In the genomic region with DNA sequence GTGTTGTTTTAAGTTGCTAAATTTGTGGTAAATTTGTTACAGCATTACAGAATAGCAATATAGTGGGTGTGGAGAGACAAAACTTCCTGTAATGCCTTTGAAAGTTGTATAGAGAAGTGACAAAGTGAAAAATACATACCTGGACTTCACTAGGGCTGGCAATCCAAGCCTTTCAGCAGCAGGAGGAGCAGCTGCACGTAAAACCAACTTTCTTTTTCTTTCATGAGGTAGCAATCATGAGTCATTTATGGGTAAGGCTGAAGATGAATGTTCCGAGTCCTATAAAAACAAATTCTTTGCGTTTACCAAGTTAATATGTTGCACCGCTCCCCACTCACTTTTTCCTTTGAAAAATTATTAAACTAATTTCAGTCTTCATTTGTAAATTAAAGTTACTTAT, we compare ENCODE assay signal across 8 cellular contexts.
DNase-seq lines count a peak whose midpoint lies in the region; ATAC-seq and TF ChIP-seq lines count a peak whose summit lies in the region.

No MANE protein-coding gene starts in this region.

- no peaks in the 10 kb centered on the region for H3K36me3 Mint-ChIP-seq in glutamatergic neuron (ENCODE audit: unreplicated experiment)

- no peaks in the 10 kb centered on the region for H3K4me1 ChIP-seq in osteoblast (ENCODE audit: insufficient read depth, low read length)

- TF ChIP-seq CTCF in GM12872 (IDR thresholded peaks at IDR 0.05; ENCODE audit: insufficient read depth, low read depth, low read length), result 0 out of 3 replicates have a peak, but pooled peaks have one; percentile 27
- no peak for TF ChIP-seq CTCF in SU-DHL-6 (IDR thresholded peaks at IDR 0.05; ENCODE audit: insufficient read depth, low read length, poor library complexity, severe bottlenecking)
- TF ChIP-seq CTCF in glutamatergic neuron (IDR thresholded peaks at IDR 0.05; ENCODE audit: partially characterized antibody, unreplicated experiment), result no peak
- no peak for TF ChIP-seq CTCF in osteoblast (IDR thresholded peaks at IDR 0.05; ENCODE audit: extremely low read depth, low read depth, low read length)

- H3K79me2 ChIP-seq in SU-DHL-6 (ENCODE audit: insufficient read depth, low read length) (no peaks in the 10 kb centered on the region), osteoblast (ENCODE audit: insufficient read depth, low read length) (no peaks in the 10 kb centered on the region)

- intact Hi-C loops in left cardiac atrium (cut with DNase I), result loop anchor here in 1 of 2 donors (10.0 kb wide), 1 partner anchor 832 kb away; no protein-coding TSS in a partner anchor

- H3K9me3 ChIP-seq in SU-DHL-6 (ENCODE audit: insufficient read depth, low read length), result no peaks in the 10 kb centered on the region
- no peaks in the 10 kb centered on the region for H3K9me3 ChIP-seq in osteoblast (ENCODE audit: low read depth, low read length)

- no peak overlapping the region for H3K27ac Mint-ChIP-seq in glutamatergic neuron (ENCODE audit: unreplicated experiment)

- H3K27me3 Mint-ChIP-seq in glutamatergic neuron (ENCODE audit: unreplicated experiment), result no peaks in the 10 kb centered on the region

- no peak overlapping the region for H3K4me3 Mint-ChIP-seq in glutamatergic neuron (ENCODE audit: unreplicated experiment)

- no peak overlapping the region for H3K27ac ChIP-seq in SU-DHL-6 (ENCODE audit: low read depth, low read length)
- no peak overlapping the region for H3K27ac ChIP-seq in osteoblast (ENCODE audit: low read depth, low read length)

- DNase-seq in left kidney (ENCODE audit: low read depth, low spot score) (peak; percentile 55), glutamatergic neuron (no peak), left cardiac atrium (no peak), osteoblast (ENCODE audit: insufficient read length, low spot score, missing footprints) (no peak), DMS79 (lab: John Stamatoyannopoulos, UW) (no peak)

- H2AFZ ChIP-seq in SU-DHL-6 (ENCODE audit: low read depth, low read length, severe bottlenecking), result peak overlapping the region; percentile 73
- H2AFZ ChIP-seq in osteoblast (ENCODE audit: low read length), result no peak overlapping the region

- ATAC-seq in HG03378 (IDR thresholded peaks at IDR 0.05; ENCODE audit: unreplicated experiment) (peak; percentile 88), left cardiac atrium (no peak)

- H4K20me1 ChIP-seq in SU-DHL-6 (ENCODE audit: low read depth, low read length) (no peaks in the 10 kb centered on the region), osteoblast (ENCODE audit: insufficient read depth, low read length) (no peaks in the 10 kb centered on the region)

- H3K36me3 ChIP-seq in SU-DHL-6 (ENCODE audit: low read length), result no peaks in the 10 kb centered on the region
- H3K36me3 ChIP-seq in osteoblast (ENCODE audit: insufficient read depth, low read length), result no peaks in the 10 kb centered on the region

- H3K9me3 Mint-ChIP-seq in glutamatergic neuron (ENCODE audit: unreplicated experiment), result no peaks in the 10 kb centered on the region

- H3K4me2 ChIP-seq in SU-DHL-6 (ENCODE audit: low read depth, low read length, poor library complexity, severe bottlenecking) (peak overlapping the region; percentile 26), osteoblast (ENCODE audit: insufficient read depth, low read length) (no peak overlapping the region)

- no peaks in the 10 kb centered on the region for H3K27me3 ChIP-seq in SU-DHL-6 (ENCODE audit: low read length)
- H3K27me3 ChIP-seq in osteoblast (ENCODE audit: insufficient read depth, low read length), result no peaks in the 10 kb centered on the region

- no peaks in the 10 kb centered on the region for H3K9me2 ChIP-seq in SU-DHL-6 (replicated peaks; ENCODE audit: insufficient read depth, low read length)

- H3K4me3 ChIP-seq in SU-DHL-6 (ENCODE audit: insufficient read depth, low read length, poor library complexity, severe bottlenecking) (no peak overlapping the region), osteoblast (ENCODE audit: insufficient read depth, low read length) (no peak overlapping the region)

- H3K4me1 Mint-ChIP-seq in glutamatergic neuron (ENCODE audit: low read depth, unreplicated experiment), result no peaks in the 10 kb centered on the region

- no peak overlapping the region for H3K9ac ChIP-seq in SU-DHL-6 (ENCODE audit: low read length)

- no peaks in the 10 kb centered on the region for H3F3A ChIP-seq in SU-DHL-6 (ENCODE audit: insufficient read depth)
